1 cellular context compared by ENCODE assay signal in the genomic region with DNA sequence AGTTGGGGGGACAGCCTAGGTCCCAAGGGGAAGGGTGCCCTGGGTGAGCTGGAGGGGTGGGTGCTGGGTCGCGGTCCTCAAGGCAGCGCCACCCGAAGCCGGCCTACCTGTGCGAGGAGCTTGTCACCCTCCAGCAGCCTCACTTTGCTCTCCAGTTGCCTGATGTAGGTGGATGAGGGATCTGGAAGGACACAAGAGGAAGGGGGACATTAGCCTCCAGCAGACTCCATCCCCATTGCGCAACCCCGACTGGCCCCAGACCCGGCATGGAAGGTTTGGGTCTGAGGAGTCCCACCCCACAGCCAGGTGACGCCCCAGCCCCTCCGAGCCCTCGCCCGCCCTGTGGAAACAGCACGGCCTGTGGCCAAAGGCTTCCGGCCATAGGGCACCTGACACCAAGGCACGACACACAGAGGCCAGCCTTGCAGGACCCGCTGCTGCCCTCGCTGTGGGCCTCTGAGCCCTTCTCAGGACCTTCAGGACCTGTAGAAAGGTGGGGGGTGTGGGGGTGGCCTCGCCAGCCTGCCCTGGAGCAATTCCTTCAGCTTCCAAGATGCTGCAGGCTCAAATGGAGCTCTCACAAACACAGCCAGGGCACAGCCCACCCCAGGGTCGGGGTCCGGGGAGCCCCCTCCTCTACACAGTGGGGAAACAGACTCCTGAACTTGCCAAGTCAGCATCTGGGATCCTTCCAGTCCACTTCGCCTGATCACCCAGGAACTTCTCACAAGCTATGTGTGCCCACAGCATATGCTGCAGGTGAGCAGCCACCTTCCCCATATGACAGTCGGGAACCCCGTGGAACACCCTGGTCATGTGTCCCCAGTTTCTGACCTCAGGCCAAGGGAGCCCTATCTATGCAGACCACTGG.
TF ChIP-seq lines count a peak whose summit lies in the region.

No MANE protein-coding gene starts in this region.

TF ChIP-seq in HepG2, 621 proteins besides CTCF, POLR2A, EP300 and RAD21:
- TF ChIP-seq PHF8 (CRISPR knock-in tag; IDR thresholded peaks at IDR 0.05) (no peak), CEBPG (CRISPR knock-in tag; IDR thresholded peaks at IDR 0.05) (peak; percentile 34; the same call in 1 of the 2 replicates), IKZF4 (CRISPR knock-in tag; IDR thresholded peaks at IDR 0.05; ENCODE audit: borderline replicate concordance, low read depth, not compliant biosample characterization) (no peak), AGO2 (optimal IDR thresholded peaks at IDR 0.05; ENCODE audit: low read depth, low read length) (peak; percentile 13), NR2F1 (CRISPR knock-in tag; IDR thresholded peaks at IDR 0.05) (no peak), IRF2 (CRISPR knock-in tag; IDR thresholded peaks at IDR 0.05) (no peak), MAFK (conservative IDR thresholded peaks at IDR 0.05 in 1 of 2, IDR thresholded peaks at IDR 0.05 in 1 of 2; ENCODE audit: low read length in 2 of 2) (peak; percentile 57 to 67), ZFP41 (CRISPR knock-in tag; IDR thresholded peaks at IDR 0.05; ENCODE audit: borderline replicate concordance) (no peak), MAFF (IDR thresholded peaks at IDR 0.05; ENCODE audit: low read depth, low read length) (peak; percentile 55; the same call in 1 of the 2 replicates), CEBPB (IDR thresholded peaks at IDR 0.05; ENCODE audit: borderline replicate concordance, low read depth, low read length) (peak; percentile 91)
